9 cellular contexts compared by ENCODE assay signal in genomic region chr19:52398091-52398461, GRCh38. TPM values are rescaled to one million over a fixed set of nuclear protein-coding genes. Genes with fewer than 3 reads are reported as not detected.
A peak's percentile ranks its signal among the peaks of the same experiment; 100 is the strongest.
DNase-seq lines count a peak whose midpoint lies in the region; ATAC-seq, FAIRE-seq and TF ChIP-seq lines count a peak whose summit lies in the region.
"Had no signal": no experiment of that assay in that cellular context is flagged by ENCODE, and none has a peak within 500 bp of the region (broad histone marks: within the 10 kb centered on the region; RNA-seq: fewer than 3 reads in every experiment).

No MANE protein-coding gene starts in this region.

- no peaks in the 10 kb centered on the region for H3K36me3 ChIP-seq in K562 (ENCODE audit: control insufficient read depth, insufficient read depth, low read length)
- H3K36me3 ChIP-seq in testis (ENCODE audit: low read depth, missing control alignments): no peaks in the 10 kb centered on the region

- CTCF ChIA-PET in K562 (lab: Yijun Ruan, JAX; ENCODE audit: low intra/inter-chr PET ratio): no interaction called here

- H3K79me2 ChIP-seq in K562 (ENCODE audit: control insufficient read depth, insufficient read depth, low read length): no peaks in the 10 kb centered on the region

- H3K4me3 ChIP-seq in K562 (peak overlapping the region; percentile 50), testis (peak overlapping the region; percentile 66 to 80)
- H3K4me3 ChIP-seq: A549 had no signal

- no peak for TF ChIP-seq EP300 in K562 (IDR thresholded peaks at IDR 0.05; ENCODE audit: low read length)

- no peak for TF ChIP-seq POLR2A in K562 (conservative IDR thresholded peaks at IDR 0.05)
- no peak for TF ChIP-seq POLR2A in testis (IDR thresholded peaks at IDR 0.05)

- no peak for TF ChIP-seq RAD21 in K562 (CRISPR knock-in tag; conservative IDR thresholded peaks at IDR 0.05 in 1 of 2, IDR thresholded peaks at IDR 0.05 in 1 of 2)

- intact Hi-C loops in K562 (cut with micrococcal nuclease) (no loop called here), testis (cut with DNase I; ENCODE audit: low total_unique reads) (no loop called here)

- no peaks in the 10 kb centered on the region for H4K20me1 ChIP-seq in K562 (replicated peaks; ENCODE audit: control insufficient read depth, insufficient read depth, low read length)

- H3K4me1 ChIP-seq in K562 (replicated peaks in 1 of 2; ENCODE audit: control insufficient read depth in 2 of 2, insufficient read depth in 2 of 2, low read length in 2 of 2) (peaks cover 0 to 8% of the 10 kb centered on the region in 2 experiments; a peak in 2 of 5 replicates), testis (peaks cover 7% of the 10 kb centered on the region)
- H3K4me1 ChIP-seq: A549 had no signal

- no peaks in the 10 kb centered on the region for H3K27me3 ChIP-seq in K562 (ENCODE audit: control insufficient read depth in 2 of 2, insufficient read depth in 2 of 2, low read length in 2 of 2)
- no peaks in the 10 kb centered on the region for H3K27me3 ChIP-seq in testis

- DNase-seq in DMS53 (lab: John Stamatoyannopoulos, UW) (peak; percentile 55), DMS53 treated with DMSO at 0.1 percent for 48 hours (lab: John Stamatoyannopoulos, UW; ENCODE audit: unreplicated experiment) (no peak), HuH-7 (ENCODE audit: low spot score) (peak; percentile 2), K562 (ENCODE audit: extremely low read depth in 1 of 4, low spot score in 3 of 4) (peak in 3 of 4 experiments; percentile 9 to 16 (median 15)), kidney tubule cell (ENCODE audit: low spot score) (peak; percentile 19), testis (no peak), medulla oblongata (ENCODE audit: extremely low spot score) (no peak), NCI-H1092 (lab: John Stamatoyannopoulos, UW) (no peak)

- peak overlapping the region; percentile 79 for H3K4me2 ChIP-seq in K562 (ENCODE audit: insufficient read depth, low read length)
- H3K4me2 ChIP-seq: A549 had no signal

- peak overlapping the region in 1 of 2 experiments; percentile 50; a peak in 1 of 4 replicates for H3K9ac ChIP-seq in K562 (ENCODE audit: insufficient read depth in 1 of 2, low read depth in 2 of 2, low read length in 2 of 2)

- no peak for FAIRE-seq in K562 (lab: Jason Lieb, UNC)
- FAIRE-seq: A549 had no signal

- TSS peak; percentile 71 for BruUV-seq in K562 (replicated peaks; lab: Mats Ljungman, UMichigan)

- TF ChIP-seq CTCF in K562 (IDR thresholded peaks at IDR 0.05 in 2 of 3, conservative IDR thresholded peaks at IDR 0.05 in 1 of 3; ENCODE audit: insufficient read depth in 2 of 3, low read depth in 1 of 3, low read length in 3 of 3) (no peak), testis (IDR thresholded peaks at IDR 0.05) (no peak)

- WGBS in K562 (ENCODE audit: insufficient coverage, low coverage, missing lambda C conversion rate): 4% methylated on average over 14 of the region's 14 CpGs
- 3% methylated on average over 14 of the region's 14 CpGs for WGBS in testis, 2 donors

- POLR2A ChIA-PET in K562 (lab: Yijun Ruan, JAX): no interaction called here

- H2AFZ ChIP-seq in K562 (ENCODE audit: low read depth, low read length): peak overlapping the region; percentile 85

- peak overlapping the region; percentile 50; the same call in 1 of the 3 replicates for H3K27ac ChIP-seq in K562 (ENCODE audit: extremely low read depth, low read depth, low read length)
- H3K27ac ChIP-seq in testis: peak overlapping the region in 1 of 2 donors; percentile 54
- H3K27ac ChIP-seq: A549 had no signal

- no peaks in the 10 kb centered on the region for H3K9me1 ChIP-seq in K562 (ENCODE audit: control insufficient read depth, insufficient read depth, low read length)

- no peaks in the 10 kb centered on the region for H3K9me3 ChIP-seq in K562 (replicated peaks; ENCODE audit: control insufficient read depth, insufficient read depth, low read depth, low read length)
- no peaks in the 10 kb centered on the region for H3K9me3 ChIP-seq in testis

- peak; percentile 54; the same call in 2 of the 3 replicates for ATAC-seq in K562

- in situ Hi-C loops in K562 (cut with MboI): no loop called here

RNA-seq across cellular contexts. Expression of gene ZNF528, which starts 0.4 kb away (rescaled TPM):
- total RNA-seq in K562 (2011; cell fraction: chromatin; rRNA removed; ENCODE audit: low replicate concordance): 4.4 and 6.6 TPM in 2 replicates
- 2.7 and 3.7 TPM in 2 replicates for total RNA-seq in K562 (2011; cell fraction: nucleolus; rRNA removed)
- 5.6 and 7.0 TPM in 2 replicates for total RNA-seq in K562 (2011; cell fraction: nucleoplasm; rRNA removed)
- total RNA-seq in K562 (2014; rRNA removed): 1.5 and 2.2 TPM in 2 replicates
- total RNA-seq in K562 (2014; rRNA removed; fragmentation: Illumina TruSeq; extraction: Trizol): 3.9 and 4.2 TPM in 2 replicates
- 2.4 and 2.6 TPM in 2 replicates for total RNA-seq in K562 (2015; rRNA removed; fragmentation: Illumina TruSeq; extraction: Trizol)
- 1.4 and 2.0 TPM in 2 replicates for total RNA-seq in K562 (2021)
- 0.87 and 1.5 TPM in 2 replicates for polyA plus RNA-seq in K562 (2011; rRNA removed)
- 0.24 and 0.46 TPM in 2 replicates for polyA plus RNA-seq in K562 (2011; cell fraction: cytosol; rRNA removed)
- 1.5 and 2.2 TPM in 2 replicates for polyA plus RNA-seq in K562 (2011; cell fraction: nucleus; rRNA removed)
- polyA plus RNA-seq in K562 (2012): 1.1 and 5.0 TPM in 2 replicates
- 2.3 and 2.6 TPM in 2 replicates for polyA plus RNA-seq in K562 (2014; fragmentation: Illumina TruSeq; extraction: Trizol)
- polyA plus RNA-seq in K562 (2014; fragmentation: Nextera tagmentation; extraction: Ambion mirVana): 1 to 10 TPM; 1.2 to 2.4 TPM
- 1.6 and 2.6 TPM in 2 replicates for polyA plus RNA-seq in K562 (2014; rRNA removed)
- polyA minus RNA-seq in K562 (2011; rRNA and poly(A)+ RNA removed): 0.39 and 0.51 TPM in 2 replicates
- polyA minus RNA-seq in K562 (2011; cell fraction: cytosol; rRNA and poly(A)+ RNA removed): not detected in 2 replicates
- 1.1 and 1.6 TPM in 2 replicates for polyA minus RNA-seq in K562 (2011; cell fraction: nucleus; rRNA and poly(A)+ RNA removed)
- total RNA-seq in testis: 10 to 100 TPM; 53.7 to 55.4 TPM
- 31.6 TPM for polyA plus RNA-seq in testis (ENCODE audit: insufficient read depth, low read depth, low replicate concordance)

RNA-seq across cellular contexts. Expression of gene ZNF880, which starts 28.4 kb away (rescaled TPM):
- total RNA-seq in K562 (2011; cell fraction: chromatin; rRNA removed; ENCODE audit: low replicate concordance): 1.4 and 1.6 TPM in 2 replicates
- 0.92 and 1.7 TPM in 2 replicates for total RNA-seq in K562 (2011; cell fraction: nucleolus; rRNA removed)
- 0.76 and 1.0 TPM in 2 replicates for total RNA-seq in K562 (2011; cell fraction: nucleoplasm; rRNA removed)
- 0.29 TPM in 1 of 2 replicates, not detected in the other for total RNA-seq in K562 (2014; rRNA removed)
- total RNA-seq in K562 (2014; rRNA removed; fragmentation: Illumina TruSeq; extraction: Trizol): 0.41 and 0.51 TPM in 2 replicates
- 0.11 and 0.76 TPM in 2 replicates for total RNA-seq in K562 (2015; rRNA removed; fragmentation: Illumina TruSeq; extraction: Trizol)
- 0.40 and 0.47 TPM in 2 replicates for total RNA-seq in K562 (2021)
- polyA plus RNA-seq in K562 (2011; rRNA removed): 0.17 TPM in 1 of 2 replicates, not detected in the other
- 0.30 TPM in 1 of 2 replicates, not detected in the other for polyA plus RNA-seq in K562 (2011; cell fraction: cytosol; rRNA removed)
- 0.32 and 0.48 TPM in 2 replicates for polyA plus RNA-seq in K562 (2011; cell fraction: nucleus; rRNA removed)
- polyA plus RNA-seq in K562 (2012): 0.68 and 0.72 TPM in 2 replicates
- polyA plus RNA-seq in K562 (2014; fragmentation: Illumina TruSeq; extraction: Trizol): 0.15 and 1.2 TPM in 2 replicates
- 1 to 10 TPM in 1 of 2 experiments, under 1 TPM in 1; 0.79 to 1.9 TPM for polyA plus RNA-seq in K562 (2014; fragmentation: Nextera tagmentation; extraction: Ambion mirVana)
- polyA plus RNA-seq in K562 (2014; rRNA removed): 1.0 and 2.3 TPM in 2 replicates
- 0.74 TPM in 1 of 2 replicates, not detected in the other for polyA minus RNA-seq in K562 (2011; rRNA and poly(A)+ RNA removed)
- not detected in 2 replicates for polyA minus RNA-seq in K562 (2011; cell fraction: cytosol; rRNA and poly(A)+ RNA removed)
- polyA minus RNA-seq in K562 (2011; cell fraction: nucleus; rRNA and poly(A)+ RNA removed): 0.11 TPM in 1 of 2 replicates, not detected in the other
- total RNA-seq in testis: 10 to 100 TPM; 22.1 to 27.6 TPM
- polyA plus RNA-seq in testis (ENCODE audit: insufficient read depth, low read depth, low replicate concordance): 13.8 TPM

RNA-seq across cellular contexts. Expression of gene ZNF534, which starts 30.9 kb away (rescaled TPM):
- total RNA-seq in K562 (2011; cell fraction: chromatin; rRNA removed; ENCODE audit: low replicate concordance): 1.5 and 4.0 TPM in 2 replicates
- 0.83 and 1.4 TPM in 2 replicates for total RNA-seq in K562 (2011; cell fraction: nucleolus; rRNA removed)
- total RNA-seq in K562 (2011; cell fraction: nucleoplasm; rRNA removed): 0.88 and 1.4 TPM in 2 replicates
- total RNA-seq in K562 (2014; rRNA removed) (0.24 TPM in 1 of 2 replicates, not detected in the other), K562 (2014; rRNA removed; fragmentation: Illumina TruSeq; extraction: Trizol) (0.33 and 0.54 TPM in 2 replicates), K562 (2015; rRNA removed; fragmentation: Illumina TruSeq; extraction: Trizol) (0.25 and 0.34 TPM in 2 replicates), K562 (2021) (0.29 and 0.40 TPM in 2 replicates), testis (1 to 10 TPM; 3.7 to 8.3 TPM)
- polyA plus RNA-seq in K562 (2011; rRNA removed) (0.08 TPM in 2 replicates), K562 (2014; fragmentation: Illumina TruSeq; extraction: Trizol) (0.19 and 0.46 TPM in 2 replicates), K562 (2014; fragmentation: Nextera tagmentation; extraction: Ambion mirVana) (under 1 TPM; 0.15 to 0.24 TPM), K562 (2014; rRNA removed) (0.20 TPM in 1 of 2 replicates, not detected in the other), testis (ENCODE audit: insufficient read depth, low read depth, low replicate concordance) (2.1 TPM)
- polyA plus RNA-seq in K562 (2011; cell fraction: cytosol; rRNA removed): 0.03 and 0.15 TPM in 2 replicates
- 0.11 TPM in 1 of 2 replicates, not detected in the other for polyA plus RNA-seq in K562 (2011; cell fraction: nucleus; rRNA removed)
- polyA plus RNA-seq in K562 (2012): 0.10 and 0.39 TPM in 2 replicates
- 0.32 and 0.33 TPM in 2 replicates for polyA minus RNA-seq in K562 (2011; rRNA and poly(A)+ RNA removed)
- polyA minus RNA-seq in K562 (2011; cell fraction: cytosol; rRNA and poly(A)+ RNA removed): not detected in 2 replicates
- polyA minus RNA-seq in K562 (2011; cell fraction: nucleus; rRNA and poly(A)+ RNA removed): 0.13 and 0.22 TPM in 2 replicates
- polyA plus RNA-seq: A549 had no signal

RNA-seq across cellular contexts. Expression of gene ZNF578, which starts 55.3 kb away (rescaled TPM):
- 0.81 and 1.1 TPM in 2 replicates for total RNA-seq in K562 (2011; cell fraction: chromatin; rRNA removed; ENCODE audit: low replicate concordance)
- 0.50 and 0.66 TPM in 2 replicates for total RNA-seq in K562 (2011; cell fraction: nucleolus; rRNA removed)
- 0.76 and 1.3 TPM in 2 replicates for total RNA-seq in K562 (2011; cell fraction: nucleoplasm; rRNA removed)
- total RNA-seq in K562 (2014; rRNA removed) (0.04 and 0.05 TPM in 2 replicates), K562 (2014; rRNA removed; fragmentation: Illumina TruSeq; extraction: Trizol) (0.29 TPM in 2 replicates), K562 (2015; rRNA removed; fragmentation: Illumina TruSeq; extraction: Trizol) (0.04 and 0.25 TPM in 2 replicates), K562 (2021) (0.29 TPM in 1 of 2 replicates, not detected in the other), testis (10 to 100 TPM; 18.0 to 23.1 TPM)
- polyA plus RNA-seq in K562 (2011; rRNA removed) (0.07 and 0.15 TPM in 2 replicates), K562 (2014; fragmentation: Illumina TruSeq; extraction: Trizol) (0.06 and 0.18 TPM in 2 replicates), K562 (2014; fragmentation: Nextera tagmentation; extraction: Ambion mirVana) (under 1 TPM; 0.10 to 0.17 TPM), K562 (2014; rRNA removed) (0.12 and 0.28 TPM in 2 replicates), testis (ENCODE audit: insufficient read depth, low read depth, low replicate concordance) (12.2 TPM)
- polyA plus RNA-seq in K562 (2011; cell fraction: cytosol; rRNA removed): 0.03 and 0.04 TPM in 2 replicates
- polyA plus RNA-seq in K562 (2011; cell fraction: nucleus; rRNA removed): 0.18 TPM in 2 replicates
- 0.01 and 0.32 TPM in 2 replicates for polyA plus RNA-seq in K562 (2012)
- polyA minus RNA-seq in K562 (2011; rRNA and poly(A)+ RNA removed): 0.18 and 0.21 TPM in 2 replicates
- not detected in 2 replicates for polyA minus RNA-seq in K562 (2011; cell fraction: cytosol; rRNA and poly(A)+ RNA removed)
- 0.27 TPM in 1 of 2 replicates, not detected in the other for polyA minus RNA-seq in K562 (2011; cell fraction: nucleus; rRNA and poly(A)+ RNA removed)
- polyA plus RNA-seq: A549 had no signal

Comparison
In these comparisons a context has a peak if more than half of its experiments do, and no peak if none do; other contexts are left out.
1. DNase-seq: peak in DMS53 (single experiment), HuH-7 (single experiment), K562 (3 of 4) and kidney tubule cell (single experiment); none in DMS53 treated with DMSO at 0.1 percent for 48 hours (single experiment), testis (single experiment), medulla oblongata (single experiment) and NCI-H1092 (single experiment).
2. RNA of gene ZNF528, which starts 0.4 kb away (total RNA-seq): 53.7 to 55.4 TPM in testis; 1.4 to 7.0 TPM in K562; every median in the first group is over 4 times any median in the second.
3. RNA of gene ZNF880, which starts 28.4 kb away (total RNA-seq): 22.1 to 27.6 TPM in testis; 0.11 to 1.7 TPM in K562; every median in the first group is over 4 times any median in the second.